In genomic region chr9:104091708-104092107, GRCh38 we compare ENCODE assay signal across 8 cellular contexts. TPM values are rescaled to one million over a fixed set of nuclear protein-coding genes. Genes with fewer than 3 reads are reported as not detected.
DNase-seq lines count a peak whose midpoint lies in the region; ATAC-seq and TF ChIP-seq lines count a peak whose summit lies in the region.

No MANE protein-coding gene starts in this region.

- no peaks in the 10 kb centered on the region for H3K27me3 ChIP-seq in subcutaneous abdominal adipose tissue (ENCODE audit: control insufficient read depth in 5 of 5, insufficient read depth in 4 of 5, low read length in 5 of 5)

- no peaks in the 10 kb centered on the region for H3K36me3 ChIP-seq in subcutaneous abdominal adipose tissue (ENCODE audit: control insufficient read depth in 5 of 5, insufficient read depth in 5 of 5, low read length in 5 of 5)

- H3K4me3 ChIP-seq in fibroblast of the aortic adventitia (ENCODE audit: low read depth, low read length) = no peak overlapping the region
- H3K4me3 ChIP-seq in subcutaneous abdominal adipose tissue (ENCODE audit: low read depth in 1 of 5, low read length in 5 of 5) = no peak overlapping the region

- H3K4me1 ChIP-seq in subcutaneous abdominal adipose tissue (ENCODE audit: control insufficient read depth in 5 of 5, insufficient read depth in 5 of 5, low read length in 5 of 5) = peaks cover 3 to 40% (median 33%) of the 10 kb centered on the region in 5 donors

- H3K9me3 ChIP-seq in subcutaneous abdominal adipose tissue (ENCODE audit: control insufficient read depth in 5 of 5, low read length in 5 of 5) = no peaks in the 10 kb centered on the region

- TF ChIP-seq CTCF in fibroblast of the aortic adventitia (IDR thresholded peaks at IDR 0.05; ENCODE audit: insufficient read depth, low read length) = no peak

- DNase-seq in RPMI8226 (peak; percentile 15), fibroblast of the aortic adventitia (ENCODE audit: low read depth) (peak; percentile 18), activated gamma-delta T cell (lab: John Stamatoyannopoulos, UW) (no peak), cortex of kidney (lab: John Stamatoyannopoulos, UW) (no peak)
- DNase-seq in activated CD8-positive, alpha-beta memory T cell treated with anti-CD3 and anti-CD28 coated beads, Interleukin-2, amount 50 U/mL, for 4 hours = no peak

- H3K9ac ChIP-seq in subcutaneous abdominal adipose tissue (ENCODE audit: low read length in 5 of 5) = no peak overlapping the region

- H3K27ac ChIP-seq in subcutaneous abdominal adipose tissue (ENCODE audit: low read depth, low read length) = peak overlapping the region; percentile 27

- ATAC-seq in GM18517 (IDR thresholded peaks at IDR 0.05; ENCODE audit: unreplicated experiment) = peak; percentile 30
- ATAC-seq in HG03442 (IDR thresholded peaks at IDR 0.05; ENCODE audit: unreplicated experiment) = peak; percentile 24

RNA-seq across cellular contexts. Expression of gene SMC2, which starts 2.4 kb away (rescaled TPM):
- total RNA-seq in fibroblast of the aortic adventitia (ENCODE audit: low replicate concordance) = 13.4 and 70.3 TPM in 2 replicates

Comparison
In these comparisons a context has a peak if more than half of its experiments do, and no peak if none do; other contexts are left out.
1. DNase-seq: peak in RPMI8226 (single experiment) and fibroblast of the aortic adventitia (single experiment); none in activated gamma-delta T cell (single experiment), activated CD8-positive, alpha-beta memory T cell treated with anti-CD3 and anti-CD28 coated beads, Interleukin-2, amount 50 U/mL, for 4 hours (single experiment) and cortex of kidney (single experiment).